8 cellular contexts compared by ENCODE assay signal in the genomic region with DNA sequence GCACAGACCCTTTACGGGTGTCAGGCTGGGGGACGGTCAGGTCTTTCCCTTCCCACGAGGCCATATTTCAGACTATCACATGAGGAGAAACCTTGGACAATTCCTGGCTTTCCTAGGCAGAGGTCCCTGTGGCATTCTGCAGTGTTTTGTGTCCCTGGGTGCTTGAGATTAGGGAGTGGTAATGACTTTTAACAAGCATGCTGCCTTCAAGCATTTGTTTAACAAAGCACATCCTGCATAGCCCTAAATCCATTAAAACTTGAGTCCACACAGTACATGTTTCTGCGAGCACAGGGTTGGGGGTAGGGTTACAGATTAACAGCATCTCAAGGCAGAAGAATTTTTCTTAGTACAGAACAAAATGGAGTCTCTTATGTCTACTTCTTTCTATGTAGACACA.
DNase-seq lines count a peak whose midpoint lies in the region; ATAC-seq and TF ChIP-seq lines count a peak whose summit lies in the region.
"Not testable (repeated sequence)": the region's sequence is repeated elsewhere in the genome, so short reads cannot be mapped to it uniquely, and the experiment has no call there.

No MANE protein-coding gene starts in this region.

- POLR2A ChIA-PET in Caco-2 (lab: Charles Lee); WTC11 (lab: Charles Lee): not testable (repeated sequence)

- not testable (repeated sequence) for H2AFZ ChIP-seq in H9 (ENCODE audit: low read length); trophoblast cell (ENCODE audit: insufficient read depth, low read length, poor library complexity)
- peak overlapping the region; percentile 16 for H2AFZ ChIP-seq in hepatocyte

- intact Hi-C loops in Caco-2 (cut with micrococcal nuclease; ENCODE audit: unreplicated experiment), result loop anchor here (1.0 kb wide), 1 partner anchor 14 kb away; no protein-coding TSS in a partner anchor

- ATAC-seq in WTC11, result not testable (repeated sequence)

- not testable (repeated sequence) for H3K9ac ChIP-seq in H9 (ENCODE audit: extremely low read depth, insufficient read length, low read length); HUES64 (ENCODE audit: low read depth, low read length); mesendoderm (ENCODE audit: low read length); trophoblast cell (ENCODE audit: low read length)

- H3K27me3 ChIP-seq in Caco-2 (replicated peaks; ENCODE audit: control insufficient read depth, insufficient read depth, low read length); H9 (ENCODE audit: insufficient read depth, low read length); HUES64 (ENCODE audit: insufficient read depth, low read length); hepatocyte; mesendoderm (ENCODE audit: insufficient read depth, low read length, poor library complexity); trophoblast cell (ENCODE audit: insufficient read depth, low read length): not testable (repeated sequence)

- H3K27me3 Mint-ChIP-seq in Caco-2 (ENCODE audit: insufficient read depth, unreplicated experiment); H9 (ENCODE audit: low read depth); WTC11 (ENCODE audit: low read depth): not testable (repeated sequence)

- H3K9me2 ChIP-seq in hepatocyte (replicated peaks; ENCODE audit: insufficient read depth), result not testable (repeated sequence)

- H2BK120ac ChIP-seq in H9 (ENCODE audit: low read depth, low read length, poor library complexity, severe bottlenecking); mesendoderm (ENCODE audit: low read depth, low read length); trophoblast cell (ENCODE audit: insufficient read depth, low read length, poor library complexity): not testable (repeated sequence)

- not testable (repeated sequence) for H2BK5ac ChIP-seq in H9 (ENCODE audit: insufficient read length, low read length); mesendoderm (ENCODE audit: low read length); trophoblast cell (ENCODE audit: low read depth, low read length, poor library complexity)

- H3K4ac ChIP-seq in H9 (ENCODE audit: low read depth, low read length); mesendoderm (ENCODE audit: low read depth, low read length); trophoblast cell (ENCODE audit: low read depth, low read length): not testable (repeated sequence)

- not testable (repeated sequence) for H3K36me3 ChIP-seq in Caco-2 (ENCODE audit: control insufficient read depth, insufficient read depth, low read length); HUES64 (ENCODE audit: insufficient read depth, low read length); hepatocyte (replicated peaks; ENCODE audit: insufficient read depth, low read depth); mesendoderm (ENCODE audit: control insufficient read depth, insufficient read depth, low read length); trophoblast cell (ENCODE audit: control insufficient read depth in 1 of 2, insufficient read depth in 2 of 2, low read length in 2 of 2)

- not testable (repeated sequence) for H3K9me3 ChIP-seq in Caco-2; H9 (ENCODE audit: control insufficient read depth, low read depth, low read length); HUES64 (ENCODE audit: insufficient read depth, low read depth, low read length); hepatocyte (ENCODE audit: low read depth); trophoblast cell (ENCODE audit: insufficient read depth, low read depth, low read length)

- WGBS in H9 (ENCODE audit: extremely low coverage, insufficient read length, low lambda C conversion rate), result no CpG with 5 or more reads among the region's 4 CpGs
- WGBS in HUES64, result 27% methylated on average over 3 of the region's 4 CpGs
- WGBS in hepatocyte (ENCODE audit: low lambda C conversion rate, missing lambda C conversion rate), result 8% methylated on average over 4 of the region's 4 CpGs
- WGBS in mesendoderm (ENCODE audit: extremely low coverage, insufficient coverage, low lambda C conversion rate), result no CpG with 5 or more reads among the region's 4 CpGs
- no CpG with 5 or more reads among the region's 4 CpGs for WGBS in trophoblast cell (ENCODE audit: extremely low coverage, insufficient coverage, insufficient read length)

- DNase-seq in Caco-2 (peak; percentile 28 to 43), NCI-H526 treated with DMSO at 0.1 percent for 48 hours (lab: John Stamatoyannopoulos, UW) (peak; percentile 28), mesendoderm (peak; percentile 61)
- DNase-seq in H9; WTC11 (ENCODE audit: low spot score); hepatocyte (ENCODE audit: low spot score); trophoblast cell: not testable (repeated sequence)

- H4K8ac ChIP-seq in H9 (replicated peaks; ENCODE audit: insufficient read length, low read depth, low read length); mesendoderm (ENCODE audit: low read depth, low read length); trophoblast cell (ENCODE audit: low read depth, low read length): not testable (repeated sequence)

- not testable (repeated sequence) for H3K4me3 ChIP-seq in Caco-2 (ENCODE audit: low read depth, low read length); HUES64 (ENCODE audit: low read length); hepatocyte; mesendoderm (ENCODE audit: low read length); trophoblast cell (ENCODE audit: low read depth, low read length)

- not testable (repeated sequence) for H4K5ac ChIP-seq in H9 (ENCODE audit: insufficient read length, low read depth, low read length); mesendoderm (ENCODE audit: low read length)

- H3K4me1 ChIP-seq in Caco-2 (peaks cover 27% of the 10 kb centered on the region), H9 (ENCODE audit: insufficient read depth, low read length) (peaks cover 11% of the 10 kb centered on the region), HUES64 (ENCODE audit: insufficient read depth, low read length) (peaks cover 33% of the 10 kb centered on the region), hepatocyte (ENCODE audit: insufficient read depth) (peaks cover 11% of the 10 kb centered on the region), mesendoderm (ENCODE audit: control insufficient read depth, low read depth, low read length) (peaks cover 15% of the 10 kb centered on the region)
- not testable (repeated sequence) for H3K4me1 ChIP-seq in trophoblast cell (ENCODE audit: control insufficient read depth in 1 of 2, insufficient read depth in 2 of 2, low read length in 2 of 2)

- H3K79me1 ChIP-seq in H9 (ENCODE audit: insufficient read depth, low read depth, low read length, poor library complexity, severe bottlenecking); mesendoderm (ENCODE audit: low read length): not testable (repeated sequence)
- peaks cover 18% of the 10 kb centered on the region for H3K79me1 ChIP-seq in trophoblast cell (ENCODE audit: low read length)

- peak overlapping the region; percentile 33 for H3K4me3 Mint-ChIP-seq in Caco-2 (ENCODE audit: unreplicated experiment)
- not testable (repeated sequence) for H3K4me3 Mint-ChIP-seq in H9, WTC11

- H3K14ac ChIP-seq in H9 (ENCODE audit: insufficient read depth, low read length); trophoblast cell (ENCODE audit: low read length): not testable (repeated sequence)

- BruUV-seq in Caco-2 (replicated peaks; lab: Mats Ljungman, UMichigan), result not testable (repeated sequence)

- H2BK15ac ChIP-seq in H9 (ENCODE audit: low read depth, low read length); mesendoderm (replicated peaks; ENCODE audit: low read depth): not testable (repeated sequence)

- not testable (repeated sequence) for H4K91ac ChIP-seq in H9 (ENCODE audit: insufficient read length, low read depth, low read length); trophoblast cell (ENCODE audit: low read depth, low read length)

- H3K4me1 Mint-ChIP-seq in Caco-2 (ENCODE audit: low read depth, unreplicated experiment) (peaks cover 30% of the 10 kb centered on the region), H9 (peaks cover 34 to 48% of the 10 kb centered on the region in 2 experiments), WTC11 (peaks cover 49% of the 10 kb centered on the region)

- not testable (repeated sequence) for H3K23ac ChIP-seq in H9 (ENCODE audit: insufficient read length, low read depth, low read length); mesendoderm (ENCODE audit: low read length); trophoblast cell (ENCODE audit: low read length)

- H3K27ac Mint-ChIP-seq in Caco-2 (ENCODE audit: unreplicated experiment) (peak overlapping the region; percentile 81), H9 (peak overlapping the region in 2 of 3 experiments; percentile 16 to 78; a peak in 3 of 7 replicates), WTC11 (peak overlapping the region; percentile 86)

- CTCF ChIA-PET in Caco-2 (lab: Charles Lee); WTC11 (lab: Charles Lee): not testable (repeated sequence)

- not testable (repeated sequence) for H3K79me2 ChIP-seq in H9 (ENCODE audit: insufficient read depth, low read length); hepatocyte; mesendoderm (ENCODE audit: control insufficient read depth, insufficient read depth, low read length); trophoblast cell (ENCODE audit: control insufficient read depth, insufficient read depth, low read length, poor library complexity)

- H3K56ac ChIP-seq in H9 (ENCODE audit: insufficient read length, low read depth, low read length); mesendoderm (ENCODE audit: low read length): not testable (repeated sequence)

- TF ChIP-seq CTCF in Caco-2 (IDR thresholded peaks at IDR 0.05; ENCODE audit: insufficient read depth in 1 of 2, low read depth in 1 of 2, low read length in 1 of 2, severe bottlenecking in 1 of 2, unreplicated experiment in 1 of 2); H9 (conservative IDR thresholded peaks at IDR 0.05); WTC11 (IDR thresholded peaks at IDR 0.05); hepatocyte (IDR thresholded peaks at IDR 0.05; ENCODE audit: poor library complexity): not testable (repeated sequence)

- H2BK12ac ChIP-seq in H9 (ENCODE audit: insufficient read length, low read depth, low read length); trophoblast cell (ENCODE audit: low read length): not testable (repeated sequence)

- peak overlapping the region; percentile 29 for H2BK20ac ChIP-seq in H9 (ENCODE audit: low read depth, low read length, poor library complexity, severe bottlenecking)

- not testable (repeated sequence) for H3T11ph ChIP-seq in H9 (ENCODE audit: low read length)

- not testable (repeated sequence) for H4K20me1 ChIP-seq in H9 (ENCODE audit: control insufficient read depth, insufficient read depth, insufficient read length); hepatocyte (ENCODE audit: insufficient read depth, poor library complexity, severe bottlenecking)

- H3K9me3 Mint-ChIP-seq in Caco-2 (ENCODE audit: unreplicated experiment); H9; WTC11: not testable (repeated sequence)

- not testable (repeated sequence) for H3K36me3 Mint-ChIP-seq in Caco-2 (ENCODE audit: insufficient read depth, unreplicated experiment); H9 (ENCODE audit: insufficient read depth in 1 of 3, low read depth in 3 of 3); WTC11

- H3K27ac ChIP-seq in H9 (ENCODE audit: insufficient read length, low read depth, low read length), result not testable (repeated sequence)
- peak overlapping the region; percentile 51; the same call in 1 of the 2 replicates for H3K27ac ChIP-seq in HUES64 (ENCODE audit: low read depth, low read length)
- H3K27ac ChIP-seq in hepatocyte, result peak overlapping the region; percentile 75
- peak overlapping the region; percentile 63 for H3K27ac ChIP-seq in mesendoderm (ENCODE audit: low read depth, low read length)
- peak overlapping the region; percentile 60 for H3K27ac ChIP-seq in trophoblast cell (ENCODE audit: low read depth, low read length)

- not testable (repeated sequence) for H2AK5ac ChIP-seq in H9 (ENCODE audit: insufficient read length, low read length); mesendoderm (ENCODE audit: low read length); trophoblast cell (ENCODE audit: low read length)

- not testable (repeated sequence) for H3K23me2 ChIP-seq in H9 (ENCODE audit: insufficient read length, low read depth, low read length, poor library complexity, severe bottlenecking)

- H4K12ac ChIP-seq in trophoblast cell (ENCODE audit: low read depth, low read length), result not testable (repeated sequence)

- H3K18ac ChIP-seq in H9 (ENCODE audit: insufficient read length, low read depth, low read length); mesendoderm (ENCODE audit: low read length); trophoblast cell (ENCODE audit: low read length): not testable (repeated sequence)

- not testable (repeated sequence) for H3K4me2 ChIP-seq in H9 (ENCODE audit: insufficient read depth, insufficient read length, low read length); hepatocyte; mesendoderm (ENCODE audit: low read length); trophoblast cell (ENCODE audit: low read length)
